ENCODE assay signal across 8 cellular contexts in genomic region chrX:153944140-153944799, GRCh38. TPM values are rescaled to one million over a fixed set of nuclear protein-coding genes. Genes with fewer than 3 reads are reported as not detected.
DNase-seq lines count a peak whose midpoint lies in the region; ATAC-seq and TF ChIP-seq lines count a peak whose summit lies in the region.

Gene RENBP, minus strand, starts transcription at chrX:153944643. Its CDS starts 33 bp downstream, at chrX:153944610.

- peak within 1 kb of the TSS; percentile 56 for H3K4me3 ChIP-seq in OCI-LY1 (ENCODE audit: low read depth, low read length, poor library complexity, severe bottlenecking)
- peak within 1 kb of the TSS; percentile 22 for H3K4me3 ChIP-seq in colonic mucosa
- no peak within 1 kb of the TSS for H3K4me3 ChIP-seq in thyroid gland (replicated peaks in 1 of 3)
- no peak within 1 kb of the TSS for H3K4me3 ChIP-seq in ovary

- no peaks in the 10 kb centered on the region for H3K79me2 ChIP-seq in OCI-LY1 (ENCODE audit: insufficient read depth, low read length)

- H3K9me3 Mint-ChIP-seq in memory B cell, result no peaks in the 10 kb centered on the region

- H3K36me3 ChIP-seq in OCI-LY1 (ENCODE audit: insufficient read depth, low read length) (peaks cover 15% of the 10 kb centered on the region), colonic mucosa (no peaks in the 10 kb centered on the region), thyroid gland (peaks cover 1 to 3% of the 10 kb centered on the region in 2 donors), ovary (no peaks in the 10 kb centered on the region)

- DNase-seq in COLO668 (lab: John Stamatoyannopoulos, UW; ENCODE audit: unreplicated experiment), result peak; percentile 35
- no peak for DNase-seq in colonic mucosa
- DNase-seq in memory B cell (ENCODE audit: low spot score in 2 of 2), result peak in 1 of 2 donors; percentile 23
- DNase-seq in thyroid gland, result peak; percentile 43 to 48
- DNase-seq in ovary, result no peak
- no peak for DNase-seq in AG08395 (ENCODE audit: low spot score)

- H3K27ac Mint-ChIP-seq in memory B cell, result peak within 1 kb of the TSS; percentile 92

- no peak for TF ChIP-seq EP300 in ovary (IDR thresholded peaks at IDR 0.05)

- peaks cover 2% of the 10 kb centered on the region for H3K36me3 Mint-ChIP-seq in memory B cell

- 50% methylated on average over 1 of the region's 31 CpGs; no CpG with 5 or more reads in 1 of the 2 donors for WGBS in thyroid gland, 2 donors
- WGBS in ovary, 3 donors, result 37 to 52% (median 44%) methylated on average over 31 of the region's 31 CpGs

- peak within 1 kb of the TSS; percentile 46 for H3K9ac ChIP-seq in OCI-LY1 (ENCODE audit: low read length)
- H3K9ac ChIP-seq in colonic mucosa (ENCODE audit: low read depth in 2 of 2, low read length in 2 of 2), result peak within 1 kb of the TSS; percentile 12 to 24

- peak; percentile 72 for ATAC-seq in memory B cell (ENCODE audit: low read depth)
- ATAC-seq in HG02588 (IDR thresholded peaks at IDR 0.05; ENCODE audit: unreplicated experiment), result no peak

- no peaks in the 10 kb centered on the region for H4K20me1 ChIP-seq in OCI-LY1 (ENCODE audit: insufficient read depth, low read length)

- H3F3A ChIP-seq in OCI-LY1 (ENCODE audit: insufficient read depth, low read length), result no peaks in the 10 kb centered on the region

- TF ChIP-seq CTCF in OCI-LY1 (IDR thresholded peaks at IDR 0.05; ENCODE audit: low read length), result no peak
- TF ChIP-seq CTCF in colonic mucosa (IDR thresholded peaks at IDR 0.05), result no peak
- no peak for TF ChIP-seq CTCF in thyroid gland (IDR thresholded peaks at IDR 0.05)
- no peak for TF ChIP-seq CTCF in ovary (IDR thresholded peaks at IDR 0.05)

- H3K4me1 ChIP-seq in OCI-LY1 (ENCODE audit: insufficient read depth, low read length, severe bottlenecking) (peaks cover 38% of the 10 kb centered on the region), colonic mucosa (no peaks in the 10 kb centered on the region), thyroid gland (peaks cover 0 to 4% of the 10 kb centered on the region in 2 donors), ovary (ENCODE audit: insufficient read depth) (peaks cover 4% of the 10 kb centered on the region)

- H3K9me2 ChIP-seq in OCI-LY1 (ENCODE audit: low read depth, low read length), result no peaks in the 10 kb centered on the region

- H3K9me3 ChIP-seq in OCI-LY1 (ENCODE audit: low read length) (no peaks in the 10 kb centered on the region), colonic mucosa (no peaks in the 10 kb centered on the region), thyroid gland (no peaks in the 10 kb centered on the region), ovary (no peaks in the 10 kb centered on the region)

- H3K27ac ChIP-seq in OCI-LY1 (ENCODE audit: low read depth, low read length, poor library complexity, severe bottlenecking), result peak within 1 kb of the TSS; percentile 28
- H3K27ac ChIP-seq in colonic mucosa, result peak within 1 kb of the TSS; percentile 33
- H3K27ac ChIP-seq in thyroid gland, result no peak within 1 kb of the TSS
- H3K27ac ChIP-seq in ovary, result no peak within 1 kb of the TSS

- no peaks in the 10 kb centered on the region for H3K27me3 Mint-ChIP-seq in memory B cell

- peaks cover 7% of the 10 kb centered on the region for H3K4me1 Mint-ChIP-seq in memory B cell

- H3K4me3 Mint-ChIP-seq in memory B cell, result peak within 1 kb of the TSS; percentile 87

- intact Hi-C loops in colonic mucosa (cut with DNase I) (no loop called here), thyroid gland (cut with DNase I) (no loop called here), ovary (cut with DNase I) (loop anchor here in 2 of 4 donors (10.0 kb wide), 2 partner anchors 339 to 979 kb away; no protein-coding TSS in a partner anchor)

- H3K27me3 ChIP-seq in OCI-LY1 (ENCODE audit: insufficient read depth, low read length) (no peaks in the 10 kb centered on the region), colonic mucosa (no peaks in the 10 kb centered on the region), thyroid gland (no peaks in the 10 kb centered on the region), ovary (no peaks in the 10 kb centered on the region)

- no peak within 1 kb of the TSS for H2AFZ ChIP-seq in OCI-LY1 (ENCODE audit: low read length)

- peak within 1 kb of the TSS; percentile 52 for H3K4me2 ChIP-seq in OCI-LY1 (ENCODE audit: low read length)

- TF ChIP-seq POLR2A in thyroid gland (IDR thresholded peaks at IDR 0.05), result no peak
- TF ChIP-seq POLR2A in ovary (IDR thresholded peaks at IDR 0.05), result no peak

RNA-seq across cellular contexts. Expression of gene RENBP, which starts in this region (rescaled TPM):
- total RNA-seq in colonic mucosa (1 to 10 TPM; 3.3 to 5.0 TPM), thyroid gland (10 to 100 TPM in 1 of 4 donors, 1 to 10 TPM in 3; 3.6 to 16.5 (median 4.4) TPM), ovary (1 to 10 TPM in 6 of 7 donors, under 1 TPM in 1; 0.80 to 4.9 (median 2.5) TPM)
- polyA plus RNA-seq in ovary, result 1 to 10 TPM; 1.2 to 2.8 TPM

Comparison
In these comparisons a context has a peak if more than half of its experiments do, and no peak if none do; other contexts are left out.
1. DNase-seq: peak in COLO668 (single experiment) and thyroid gland (2 of 2); none in colonic mucosa (single experiment), ovary (0 of 5) and AG08395 (single experiment).
2. H3K27ac ChIP-seq: peak in OCI-LY1 (single experiment) and colonic mucosa (single experiment); none in thyroid gland (0 of 3) and ovary (0 of 2).
3. H3K4me3 ChIP-seq: peak in OCI-LY1 (single experiment) and colonic mucosa (single experiment); none in thyroid gland (0 of 3) and ovary (single experiment).